Comparison of ENCODE assay signal across 25 cellular contexts in the genomic region with DNA sequence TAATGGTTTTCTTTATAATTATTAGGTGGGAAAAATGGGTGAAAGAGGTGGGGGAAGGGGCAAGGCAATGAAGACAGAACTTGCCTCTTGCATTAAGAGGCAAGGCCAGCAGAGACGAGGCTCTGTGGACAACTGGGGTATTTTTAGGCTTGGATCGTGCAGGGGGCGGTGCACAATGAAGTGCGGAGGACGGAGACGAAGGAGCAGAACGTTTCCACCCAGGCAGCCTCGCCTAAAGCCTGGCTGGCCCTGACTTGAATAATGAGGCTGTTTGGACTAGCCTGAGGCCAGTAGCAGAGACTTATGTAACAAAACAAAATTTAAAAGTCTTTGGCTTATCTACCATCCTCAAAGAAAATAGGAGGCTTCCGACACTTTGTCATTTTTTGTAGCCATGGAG.
"Had no signal": no experiment of that assay in that cellular context is flagged by ENCODE, and none has a peak within 500 bp of the region (broad histone marks: within the 10 kb centered on the region; RNA-seq: fewer than 3 reads in every experiment).

No MANE protein-coding gene starts in this region.

- H3K27me3 ChIP-seq: body of pancreas, breast epithelium, MG63, SJCRH30 had no signal

- H3K4me3 ChIP-seq: body of pancreas, breast epithelium, MG63, SJCRH30, SK-N-MC had no signal

- H3K36me3 ChIP-seq: breast epithelium, MG63, SJCRH30 had no signal

- DNase-seq: activated CD4-positive, alpha-beta T cell treated with anti-CD3 and anti-CD28 coated beads for 36 hours; activated CD4-positive, alpha-beta T cell treated with anti-CD3 and anti-CD28 coated beads, Interleukin-2, amount 10 ng/mL, durations not matched to agents 7 days and 5 days; activated CD4-positive, alpha-beta T cell treated with anti-CD3 and anti-CD28 coated beads, Interleukin-2, amount 50 U/mL, for 48 hours; activated CD8-positive, alpha-beta T cell treated with anti-CD3 and anti-CD28 coated beads, Interleukin-2, amount 10 ng/mL, durations not matched to agents 7 days and 5 days; activated gamma-delta T cell; activated naive CD4-positive, alpha-beta T cell treated with Interleukin-2 at 50 U/mL for 16 hours; activated naive CD8-positive, alpha-beta T cell treated with anti-CD3 and anti-CD28 coated beads, Interleukin-2, amount 10 ng/mL, durations not matched to agents 7 days and 5 days; activated T-cell treated with anti-CD3 and anti-CD28 coated beads, Interleukin-2, amount 50 U/mL, for 24 hours; body of pancreas; MG63; NCI-H1092; NCI-H146; NCI-H187; NCI-H2029 treated with DMSO at 0.1 percent for 48 hours; NCI-H2107; NCI-H2171; NCI-H345; NCI-H524 treated with DMSO at 0.1 percent for 48 hours; SHP77; SJCRH30; T1000 had no signal

- H3K4me1 ChIP-seq: body of pancreas, breast epithelium, SJCRH30 had no signal

- FAIRE-seq: astrocyte, TTC549 had no signal

- H3K9me3 ChIP-seq: body of pancreas, breast epithelium, MG63, SJCRH30 had no signal

- H3K27ac ChIP-seq: body of pancreas, breast epithelium, SJCRH30, SK-N-MC had no signal
